ENCODE assay signal across 37 cellular contexts in genomic region chr20:61868006-61868405, GRCh38.
"Had no signal": no experiment of that assay in that cellular context is flagged by ENCODE, and none has a peak within 500 bp of the region (broad histone marks: within the 10 kb centered on the region; RNA-seq: fewer than 3 reads in every experiment).

No MANE protein-coding gene starts in this region.

- H3K4me1 ChIP-seq: adrenal gland, body of pancreas, breast epithelium had no signal

- H3K27ac ChIP-seq: adrenal gland, body of pancreas, brain microvascular endothelial cell, breast epithelium, VCaP had no signal

- H3K9me3 ChIP-seq: adrenal gland, body of pancreas had no signal

- DNase-seq: activated B cell treated with CpG ODN at 0.5 μM for 24 hours; activated CD4-positive, alpha-beta memory T cell treated with anti-CD3 and anti-CD28 coated beads for 36 hours; activated CD4-positive, alpha-beta T cell treated with anti-CD3 and anti-CD28 coated beads for 4 hours; activated CD4-positive, alpha-beta T cell treated with anti-CD3 and anti-CD28 coated beads, Interleukin-2, amount 10 ng/mL, durations not matched to agents 24 days and 14 days; activated CD4-positive, alpha-beta T cell treated with anti-CD3 and anti-CD28 coated beads, Interleukin-2, amount 50 U/mL, for 1 hour; activated CD4-positive, alpha-beta T cell treated with anti-CD3 and anti-CD28 coated beads, Interleukin-2, amount 50 U/mL, for 4 hours; activated CD4-positive, CD25-positive, alpha-beta regulatory T cell treated with anti-CD3 and anti-CD28 coated beads, Interleukin-2, amount 50 U/mL, for 72 hours; activated CD8-positive, alpha-beta memory T cell treated with anti-CD3 and anti-CD28 coated beads, Interleukin-2, amount 50 U/mL, for 4 hours; activated CD8-positive, alpha-beta T cell treated with anti-CD3 and anti-CD28 coated beads for 36 hours; activated effector memory CD4-positive, alpha-beta T cell treated with anti-CD3 and anti-CD28 coated beads, Interleukin-2, amount 50 U/mL, for 16 hours; activated gamma-delta T cell treated with Interleukin-2 at 50 U/mL for 16 hours; activated naive CD4-positive, alpha-beta T cell; activated naive CD4-positive, alpha-beta T cell treated with anti-CD3 and anti-CD28 coated beads for 36 hours; activated naive CD4-positive, alpha-beta T cell treated with anti-CD3 and anti-CD28 coated beads, Interleukin-2, amount 50 U/mL, for 16 hours; activated naive CD8-positive, alpha-beta T cell treated with anti-CD3 and anti-CD28 coated beads for 36 hours; activated T-cell treated with anti-CD3 and anti-CD28 coated beads for 4 hours; activated T-cell treated with anti-CD3 and anti-CD28 coated beads, Interleukin-2, amount 50 U/mL, for 1 hour; activated T-cell treated with anti-CD3 and anti-CD28 coated beads, Interleukin-2, amount 50 U/mL, for 4 hours; activated T-cell treated with anti-CD3 and anti-CD28 coated beads, Interleukin-2, amount 50 U/mL, for 72 hours; adrenal gland; amniotic stem cell; aorta; body of pancreas; brain microvascular endothelial cell; caudate nucleus; cerebellar nuclear complex; T-helper 1 cell; T-helper 2 cell; T-helper 9 cell had no signal

- H3K4me1 Mint-ChIP-seq: activated B cell treated with CpG ODN at 0.5 μM for 24 hours; activated CD4-positive, alpha-beta T cell treated with anti-CD3 and anti-CD28 coated beads, Interleukin-2, amount 10 ng/mL, durations not matched to agents 24 days and 14 days; activated naive CD8-positive, alpha-beta T cell treated with anti-CD3 and anti-CD28 coated beads for 36 hours; activated T-helper 17 cell treated with anti-CD3 and anti-CD28 coated beads, Interleukin-2, amount 50 U/mL, for 72 hours; central memory CD8-positive, alpha-beta T cell had no signal

- ATAC-seq: activated CD8-positive, alpha-beta T cell treated with anti-CD3 and anti-CD28 coated beads for 36 hours; activated naive CD4-positive, alpha-beta T cell treated with anti-CD3 and anti-CD28 coated beads, Interleukin-2, amount 50 U/mL, for 72 hours; activated T-cell treated with anti-CD3 and anti-CD28 coated beads, Interleukin-2, amount 50 U/mL, for 4 hours; activated T-cell treated with anti-CD3 and anti-CD28 coated beads, Interleukin-2, amount 50 U/mL, for 72 hours; activated T-helper 17 cell treated with anti-CD3 and anti-CD28 coated beads, Interleukin-2, amount 50 U/mL, for 72 hours; body of pancreas had no signal

- H3K4me3 ChIP-seq: adrenal gland, body of pancreas, breast epithelium had no signal

- H3K36me3 ChIP-seq: adrenal gland, brain microvascular endothelial cell, breast epithelium had no signal

- H3K4me3 Mint-ChIP-seq: activated B cell treated with CpG ODN at 0.5 μM for 24 hours; activated CD4-positive, alpha-beta memory T cell treated with anti-CD3 and anti-CD28 coated beads for 36 hours; activated CD4-positive, alpha-beta T cell treated with anti-CD3 and anti-CD28 coated beads, Interleukin-2, amount 10 ng/mL, durations not matched to agents 24 days and 14 days; activated CD8-positive, alpha-beta T cell treated with anti-CD3 and anti-CD28 coated beads for 36 hours; activated naive CD4-positive, alpha-beta T cell treated with anti-CD3 and anti-CD28 coated beads for 36 hours; activated naive CD8-positive, alpha-beta T cell treated with anti-CD3 and anti-CD28 coated beads for 36 hours; activated T-cell treated with anti-CD3 and anti-CD28 coated beads, Interleukin-2, amount 50 U/mL, for 4 hours; activated T-cell treated with anti-CD3 and anti-CD28 coated beads, Interleukin-2, amount 50 U/mL, for 72 hours; activated T-helper 1 cell treated with anti-CD3 and anti-CD28 coated beads, Interleukin-12 subunit alpha, Interleukin-12 subunit beta, Interleukin-2, Interleukin-4 antibody, amounts not matched to agents 30 ng/mL and 10 ng/mL and 1 ng/mL, durations not matched to agents 14 hours and 24 hours and 36 hours; activated T-helper 17 cell treated with anti-CD3 and anti-CD28 coated beads, Interleukin-2, amount 50 U/mL, for 72 hours; central memory CD8-positive, alpha-beta T cell; T-helper 1 cell treated with Interleukin-12 subunit alpha and Interleukin-12 subunit beta and Interleukin-4 antibody, amounts not matched to agents 30 μg/mL and 1 μg/mL, for 36 hours; T-helper 2 cell treated with Interferon-gamma antibody and Interleukin-4, amounts not matched to agents 5 μg/mL and 100 μg/mL, for 36 hours had no signal

- H3K36me3 Mint-ChIP-seq: activated CD4-positive, alpha-beta memory T cell treated with anti-CD3 and anti-CD28 coated beads for 36 hours; activated naive CD4-positive, alpha-beta T cell treated with anti-CD3 and anti-CD28 coated beads, Interleukin-2, amount 50 U/mL, for 72 hours; activated naive CD8-positive, alpha-beta T cell treated with anti-CD3 and anti-CD28 coated beads for 36 hours had no signal

- H3K27me3 Mint-ChIP-seq: activated CD4-positive, alpha-beta memory T cell treated with anti-CD3 and anti-CD28 coated beads for 36 hours; activated CD4-positive, alpha-beta T cell treated with anti-CD3 and anti-CD28 coated beads, Interleukin-2, amount 10 ng/mL, durations not matched to agents 24 days and 14 days; activated CD8-positive, alpha-beta T cell treated with anti-CD3 and anti-CD28 coated beads for 36 hours; activated naive CD8-positive, alpha-beta T cell treated with anti-CD3 and anti-CD28 coated beads for 36 hours; activated T-helper 17 cell treated with anti-CD3 and anti-CD28 coated beads, Interleukin-2, amount 50 U/mL, for 72 hours; central memory CD8-positive, alpha-beta T cell had no signal

- H3K27me3 ChIP-seq: adrenal gland, body of pancreas, brain microvascular endothelial cell had no signal

- H3K27ac Mint-ChIP-seq: activated B cell treated with CpG ODN at 0.5 μM for 24 hours; activated CD4-positive, alpha-beta memory T cell treated with anti-CD3 and anti-CD28 coated beads for 36 hours; activated CD4-positive, alpha-beta T cell treated with anti-CD3 and anti-CD28 coated beads, Interleukin-2, amount 10 ng/mL, durations not matched to agents 24 days and 14 days; activated CD8-positive, alpha-beta T cell treated with anti-CD3 and anti-CD28 coated beads for 36 hours; activated naive CD4-positive, alpha-beta T cell treated with anti-CD3 and anti-CD28 coated beads for 36 hours; activated naive CD4-positive, alpha-beta T cell treated with anti-CD3 and anti-CD28 coated beads, Interleukin-2, amount 50 U/mL, for 72 hours; activated naive CD8-positive, alpha-beta T cell treated with anti-CD3 and anti-CD28 coated beads for 36 hours; activated T-cell treated with anti-CD3 and anti-CD28 coated beads, Interleukin-2, amount 50 U/mL, for 72 hours; activated T-helper 1 cell treated with anti-CD3 and anti-CD28 coated beads, Interleukin-12 subunit alpha, Interleukin-12 subunit beta, Interleukin-2, Interleukin-4 antibody, amounts not matched to agents 30 ng/mL and 10 ng/mL and 1 ng/mL, durations not matched to agents 14 hours and 24 hours and 36 hours; activated T-helper 17 cell treated with anti-CD3 and anti-CD28 coated beads, Interleukin-2, amount 50 U/mL, for 72 hours; T-helper 1 cell treated with Interleukin-12 subunit alpha and Interleukin-12 subunit beta and Interleukin-4 antibody, amounts not matched to agents 30 μg/mL and 1 μg/mL, for 36 hours; T-helper 2 cell treated with Interferon-gamma antibody and Interleukin-4, amounts not matched to agents 5 μg/mL and 100 μg/mL, for 36 hours had no signal
